11 cellular contexts compared by ENCODE assay signal in genomic region chr19:50311723-50312635, GRCh38. TPM values are rescaled to one million over a fixed set of nuclear protein-coding genes. Genes with fewer than 3 reads are reported as not detected.
DNase-seq lines count a peak whose midpoint lies in the region; ATAC-seq, FAIRE-seq and TF ChIP-seq lines count a peak whose summit lies in the region.
"Had no signal": no experiment of that assay in that cellular context is flagged by ENCODE, and none has a peak within 500 bp of the region (broad histone marks: within the 10 kb centered on the region; RNA-seq: fewer than 3 reads in every experiment).

No MANE protein-coding gene starts in this region.

- H4K20me1 ChIP-seq in astrocyte (ENCODE audit: insufficient read depth, low read length) (no peaks in the 10 kb centered on the region), MM.1S (ENCODE audit: insufficient read depth, low read length) (no peaks in the 10 kb centered on the region)

- H2AFZ ChIP-seq in astrocyte (ENCODE audit: low read depth, low read length) = no peak overlapping the region
- no peak overlapping the region for H2AFZ ChIP-seq in MM.1S (ENCODE audit: low read length)

- H3K36me3 Mint-ChIP-seq in astrocyte (ENCODE audit: low read depth, unreplicated experiment) = no peaks in the 10 kb centered on the region
- H3K36me3 Mint-ChIP-seq in nephron progenitor cell (ENCODE audit: low read depth) = no peaks in the 10 kb centered on the region
- H3K36me3 Mint-ChIP-seq: immature natural killer cell had no signal

- FAIRE-seq in astrocyte (lab: Jason Lieb, UNC) = no peak

- peaks cover 11% of the 10 kb centered on the region for H3K9me3 Mint-ChIP-seq in astrocyte (ENCODE audit: unreplicated experiment)
- H3K9me3 Mint-ChIP-seq in nephron progenitor cell = peaks cover 4% of the 10 kb centered on the region
- H3K9me3 Mint-ChIP-seq: immature natural killer cell had no signal

- TF ChIP-seq CTCF in astrocyte (IDR thresholded peaks at IDR 0.05; ENCODE audit: insufficient read depth, low read depth, low read length) = no peak
- no peak for TF ChIP-seq CTCF in nephron progenitor cell (IDR thresholded peaks at IDR 0.05)
- TF ChIP-seq CTCF in MM.1S (IDR thresholded peaks at IDR 0.05; ENCODE audit: low read length) = no peak
- TF ChIP-seq CTCF in foreskin fibroblast (IDR thresholded peaks at IDR 0.05; ENCODE audit: low read depth, low read length) = no peak

- H3K4me1 Mint-ChIP-seq in astrocyte (ENCODE audit: low read depth, unreplicated experiment) (no peaks in the 10 kb centered on the region), nephron progenitor cell (peaks cover 47% of the 10 kb centered on the region)
- H3K4me1 Mint-ChIP-seq: immature natural killer cell had no signal

- H3K27ac ChIP-seq in astrocyte (ENCODE audit: low read depth, low read length) (no peak overlapping the region), MM.1S (ENCODE audit: low read length) (no peak overlapping the region)
- H3K27ac ChIP-seq: body of pancreas had no signal

- no peaks in the 10 kb centered on the region for H3K4me1 ChIP-seq in astrocyte (ENCODE audit: insufficient read depth, low read length)
- H3K4me1 ChIP-seq in MM.1S (ENCODE audit: low read length) = no peaks in the 10 kb centered on the region

- no peak overlapping the region for H3K9ac ChIP-seq in astrocyte (ENCODE audit: low read length)
- H3K9ac ChIP-seq in MM.1S (ENCODE audit: low read length) = no peak overlapping the region

- H3K4me3 ChIP-seq in astrocyte (ENCODE audit: insufficient read depth, low read depth, low read length) = no peak overlapping the region
- H3K4me3 ChIP-seq in MM.1S (ENCODE audit: low read length) = no peak overlapping the region
- no peak overlapping the region for H3K4me3 ChIP-seq in foreskin fibroblast (ENCODE audit: low read depth in 1 of 2, low read length in 2 of 2)
- H3K4me3 ChIP-seq: body of pancreas had no signal

- H3K4me2 ChIP-seq in astrocyte (ENCODE audit: low read length) (peak overlapping the region; percentile 15), MM.1S (ENCODE audit: low read depth, low read length) (no peak overlapping the region)

- H3K36me3 ChIP-seq in astrocyte (ENCODE audit: insufficient read depth, low read length) (no peaks in the 10 kb centered on the region), MM.1S (replicated peaks; ENCODE audit: insufficient read depth, low read length) (no peaks in the 10 kb centered on the region)

- H3K27me3 ChIP-seq in astrocyte (ENCODE audit: insufficient read depth, low read length) = peaks cover 14% of the 10 kb centered on the region
- peaks cover 74% of the 10 kb centered on the region for H3K27me3 ChIP-seq in MM.1S (replicated peaks; ENCODE audit: insufficient read depth, low read length)

- H3K9me2 ChIP-seq in MM.1S (replicated peaks; ENCODE audit: insufficient read depth, low read length) = no peaks in the 10 kb centered on the region

- H3F3A ChIP-seq in MM.1S (ENCODE audit: insufficient read depth, low read length) = no peaks in the 10 kb centered on the region

- no peaks in the 10 kb centered on the region for H3K79me2 ChIP-seq in astrocyte (ENCODE audit: insufficient read depth, low read length)
- no peaks in the 10 kb centered on the region for H3K79me2 ChIP-seq in MM.1S (ENCODE audit: low read length)

- DNase-seq in ELF-1 (ENCODE audit: low read depth, low spot score) = peak; percentile 51
- DNase-seq in NCI-H1105 (lab: John Stamatoyannopoulos, UW) = peak; percentile 60
- DNase-seq in astrocyte (ENCODE audit: low read depth) = no peak
- peak; percentile 76 for DNase-seq in nephron progenitor cell
- DNase-seq in NCI-H1048 (lab: John Stamatoyannopoulos, UW) = no peak
- no peak for DNase-seq in MM.1S
- DNase-seq in foreskin fibroblast = no peak
- DNase-seq: activated CD4-positive, CD25-positive, alpha-beta regulatory T cell treated with anti-CD3 and anti-CD28 coated beads, Interleukin-2, amount 50 U/mL, for 72 hours; immature natural killer cell had no signal

- H3K9me3 ChIP-seq in astrocyte (ENCODE audit: insufficient read depth, low read depth, low read length) = no peaks in the 10 kb centered on the region
- H3K9me3 ChIP-seq in MM.1S (replicated peaks; ENCODE audit: insufficient read depth, low read length) = no peaks in the 10 kb centered on the region
- H3K9me3 ChIP-seq: body of pancreas had no signal

- no peak overlapping the region for H3K4me3 Mint-ChIP-seq in astrocyte (ENCODE audit: unreplicated experiment)
- H3K4me3 Mint-ChIP-seq in nephron progenitor cell = peak overlapping the region; percentile 67
- H3K4me3 Mint-ChIP-seq: immature natural killer cell had no signal

- no peak for ATAC-seq in GM18520 (IDR thresholded peaks at IDR 0.05; ENCODE audit: unreplicated experiment)
- ATAC-seq: body of pancreas had no signal

- H3K27me3 Mint-ChIP-seq in astrocyte (ENCODE audit: low read depth, unreplicated experiment) (no peaks in the 10 kb centered on the region), nephron progenitor cell (ENCODE audit: low read depth, poor library complexity) (peaks cover 85% of the 10 kb centered on the region)

- H3K27ac Mint-ChIP-seq in astrocyte (ENCODE audit: unreplicated experiment) = no peak overlapping the region
- no peak overlapping the region for H3K27ac Mint-ChIP-seq in nephron progenitor cell
- H3K27ac Mint-ChIP-seq: immature natural killer cell had no signal

RNA-seq across cellular contexts. Expression of gene KCNC3, which starts 17.2 kb away (rescaled TPM):
- total RNA-seq in astrocyte = not detected in 2 replicates

RNA-seq across cellular contexts. Expression of gene NAPSA, which starts 53.5 kb away (rescaled TPM):
- total RNA-seq in astrocyte = not detected in 2 replicates

Comparison
In these comparisons a context has a peak if more than half of its experiments do, and no peak if none do; other contexts are left out.
1. DNase-seq: peak in ELF-1 (single experiment), NCI-H1105 (single experiment) and nephron progenitor cell (single experiment); none in astrocyte (single experiment), NCI-H1048 (single experiment), MM.1S (single experiment) and foreskin fibroblast (0 of 2).